In the genomic region with DNA sequence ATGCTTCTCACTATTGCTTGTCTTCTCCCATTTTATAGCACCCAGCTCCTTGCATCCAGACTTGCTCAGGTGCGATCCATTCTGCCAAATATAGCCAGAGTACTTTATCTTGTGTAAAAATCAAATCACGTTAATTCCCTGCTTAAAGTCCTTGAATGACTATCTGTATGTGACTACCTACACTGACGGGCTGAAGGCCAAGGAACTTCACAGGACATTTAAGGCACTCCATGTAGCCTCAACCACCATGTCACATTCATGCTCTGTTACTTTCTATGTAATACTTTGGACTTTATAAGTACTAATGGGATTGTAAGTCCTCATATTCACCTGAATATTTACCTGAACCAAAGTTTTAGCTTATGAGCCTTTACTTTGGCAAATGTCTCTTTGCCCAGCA, we compare ENCODE assay signal across 18 cellular contexts.
"Had no signal": no experiment of that assay in that cellular context is flagged by ENCODE, and none has a peak within 500 bp of the region (broad histone marks: within the 10 kb centered on the region; RNA-seq: fewer than 3 reads in every experiment).

No MANE protein-coding gene starts in this region.

- H3K36me3 ChIP-seq: adrenal gland, prostate gland, right atrium auricular region, tibial artery had no signal

- H3K4me3 ChIP-seq: adrenal gland, prostate gland, right atrium auricular region, tibial artery had no signal

- H3K9me3 Mint-ChIP-seq: activated naive CD4-positive, alpha-beta T cell treated with anti-CD3 and anti-CD28 coated beads, Interleukin-2, amount 50 U/mL, for 72 hours; naive B cell had no signal

- H3K4me1 Mint-ChIP-seq: naive B cell, neural crest cell had no signal

- H3K36me3 Mint-ChIP-seq: activated naive CD4-positive, alpha-beta T cell treated with anti-CD3 and anti-CD28 coated beads, Interleukin-2, amount 50 U/mL, for 72 hours; naive B cell had no signal

- H3K4me3 Mint-ChIP-seq: naive B cell, neural crest cell had no signal

- DNase-seq: activated CD8-positive, alpha-beta memory T cell treated with anti-CD3 and anti-CD28 coated beads for 24 hours; activated gamma-delta T cell; adrenal gland; cerebellar nuclear complex; effector CD4-positive, alpha-beta T cell; hippocampal formation; naive B cell; stimulated activated CD4-positive, alpha-beta T cell treated with anti-CD3 and anti-CD28 coated beads, Interleukin-12 subunit alpha, Interleukin-12 subunit beta, amount 100 ng/mL, for 4 hours; stimulated activated CD4-positive, alpha-beta T cell treated with anti-CD3 and anti-CD28 coated beads, Interleukin-1b, Interleukin-23, amount 100 ng/mL, for 48 hours; stimulated activated naive CD4-positive, alpha-beta T cell treated with Interleukin-2 at 50 U/mL for 16 hours; T-helper 1 cell; T-helper 9 cell; tibial artery had no signal

- H3K9me3 ChIP-seq: adrenal gland, prostate gland, right atrium auricular region, tibial artery had no signal

- H3K4me1 ChIP-seq: adrenal gland, prostate gland, tibial artery had no signal

- ATAC-seq: activated CD4-positive, CD25-positive, alpha-beta regulatory T cell treated with anti-CD3 and anti-CD28 coated beads, Interleukin-2, amount 50 U/mL, for 24 hours; activated naive CD4-positive, alpha-beta T cell treated with anti-CD3 and anti-CD28 coated beads, Interleukin-2, amount 50 U/mL, for 72 hours had no signal

- H3K27ac ChIP-seq: adrenal gland, right atrium auricular region, tibial artery had no signal

- H3K27me3 ChIP-seq: adrenal gland, right atrium auricular region, tibial artery had no signal

- H3K27ac Mint-ChIP-seq: activated naive CD4-positive, alpha-beta T cell treated with anti-CD3 and anti-CD28 coated beads, Interleukin-2, amount 50 U/mL, for 72 hours; naive B cell had no signal
